Comparison of ENCODE assay signal across 15 cellular contexts in the genomic region with DNA sequence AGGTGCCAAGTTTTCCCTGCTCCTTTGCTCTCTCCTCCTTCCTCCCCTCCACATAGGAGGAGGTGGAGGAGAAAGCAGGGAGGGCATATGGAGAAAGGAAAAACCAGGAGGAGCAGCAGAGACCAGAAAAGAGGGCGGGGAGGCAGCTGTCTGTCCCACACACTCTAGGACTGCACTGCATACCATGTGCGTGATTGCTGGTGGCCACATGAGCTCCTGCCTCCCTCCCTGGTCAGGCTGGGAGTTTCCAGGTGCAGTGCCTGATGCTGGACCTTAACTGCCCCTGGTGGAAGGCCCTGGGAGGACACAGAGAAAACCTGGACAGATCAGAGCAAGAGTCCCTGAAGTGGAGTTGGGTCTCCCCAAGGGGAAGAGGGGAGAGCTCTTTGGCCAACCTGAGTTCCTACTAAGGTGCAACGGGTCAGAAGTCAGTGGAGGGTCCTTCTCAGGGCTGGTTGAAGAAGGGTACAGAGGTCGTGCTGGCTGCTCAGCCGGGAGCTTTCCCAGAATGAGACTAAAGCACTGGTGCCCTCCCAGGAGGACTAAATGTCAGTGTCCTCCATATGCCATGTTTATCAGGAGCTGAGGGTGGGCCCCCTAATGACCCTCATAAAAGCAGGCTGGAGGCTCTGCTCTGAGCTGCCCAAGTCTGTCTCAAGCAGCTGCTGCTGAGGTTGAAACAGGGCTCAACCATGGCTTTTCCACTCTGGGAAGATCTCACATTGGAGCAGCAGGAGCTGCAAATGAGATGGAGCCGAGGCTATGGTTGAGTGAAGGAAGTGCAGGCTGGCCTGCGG. TPM values are rescaled to one million over a fixed set of nuclear protein-coding genes. Genes with fewer than 3 reads are reported as not detected.
DNase-seq lines count a peak whose midpoint lies in the region; TF ChIP-seq lines count a peak whose summit lies in the region.
"Had no signal": no experiment of that assay in that cellular context is flagged by ENCODE, and none has a peak within 500 bp of the region (broad histone marks: within the 10 kb centered on the region; RNA-seq: fewer than 3 reads in every experiment).

No MANE protein-coding gene starts in this region.

- H3K9ac ChIP-seq in MM.1S (ENCODE audit: low read length), result no peak overlapping the region
- no peak overlapping the region for H3K9ac ChIP-seq in endodermal cell (ENCODE audit: extremely low read depth, low read length, poor library complexity, severe bottlenecking)
- no peak overlapping the region for H3K9ac ChIP-seq in mesendoderm (ENCODE audit: low read length)

- CTCF ChIA-PET in Caco-2 (lab: Charles Lee), result interaction anchor here (0.6 to 2.3 kb wide), 20 partner anchors 10 to 530 kb away, joined by 3 to 23 read pairs (median 4); partner anchors contain the start of gene UBE2T

- H4K5ac ChIP-seq in mesendoderm (ENCODE audit: low read length), result no peak overlapping the region

- H2AFZ ChIP-seq in MM.1S (ENCODE audit: low read length), result no peak overlapping the region

- H3K4ac ChIP-seq in mesendoderm (ENCODE audit: low read depth, low read length), result no peak overlapping the region

- H3K4me1 Mint-ChIP-seq in Caco-2 (ENCODE audit: low read depth, unreplicated experiment) (peaks cover 13% of the 10 kb centered on the region), endodermal cell (peaks cover 7% of the 10 kb centered on the region)

- H2BK15ac ChIP-seq in mesendoderm (replicated peaks; ENCODE audit: low read depth), result no peak overlapping the region

- no peaks in the 10 kb centered on the region for H3K9me3 Mint-ChIP-seq in Caco-2 (ENCODE audit: unreplicated experiment)
- H3K9me3 Mint-ChIP-seq in endodermal cell, result peaks cover 7% of the 10 kb centered on the region
- H3K9me3 Mint-ChIP-seq: activated naive CD8-positive, alpha-beta T cell treated with anti-CD3 and anti-CD28 coated beads for 36 hours had no signal

- POLR2A ChIA-PET in Caco-2 (lab: Charles Lee), result interaction anchor here (0.6 kb wide), 1 partner anchor 662 kb away, joined by 3 read pairs; no protein-coding TSS in a partner anchor

- no peak overlapping the region for H4K8ac ChIP-seq in mesendoderm (ENCODE audit: low read depth, low read length)

- H3K27ac ChIP-seq in MM.1S (ENCODE audit: low read length) (no peak overlapping the region), endodermal cell (ENCODE audit: low read depth, low read length) (no peak overlapping the region), mesendoderm (ENCODE audit: low read depth, low read length) (no peak overlapping the region)
- H3K27ac ChIP-seq: heart right ventricle, prostate gland, stomach had no signal

- no TSS peak for BruUV-seq in Caco-2 (replicated peaks; lab: Mats Ljungman, UMichigan)

- no peak overlapping the region for H3K23ac ChIP-seq in mesendoderm (ENCODE audit: low read length)

- no peaks in the 10 kb centered on the region for H3K79me2 ChIP-seq in MM.1S (ENCODE audit: low read length)
- H3K79me2 ChIP-seq in mesendoderm (ENCODE audit: control insufficient read depth, insufficient read depth, low read length), result no peaks in the 10 kb centered on the region

- H2BK120ac ChIP-seq in mesendoderm (ENCODE audit: low read depth, low read length), result no peak overlapping the region

- no peak overlapping the region for H3K4me3 Mint-ChIP-seq in Caco-2 (ENCODE audit: unreplicated experiment)
- H3K4me3 Mint-ChIP-seq in endodermal cell, result no peak overlapping the region
- H3K4me3 Mint-ChIP-seq: activated naive CD8-positive, alpha-beta T cell treated with anti-CD3 and anti-CD28 coated beads for 36 hours had no signal

- no peaks in the 10 kb centered on the region for H3K9me2 ChIP-seq in MM.1S (replicated peaks; ENCODE audit: insufficient read depth, low read length)

- intact Hi-C loops in Caco-2 (cut with micrococcal nuclease; ENCODE audit: unreplicated experiment), result loop anchor here (1.0 to 5.0 kb wide), 2 partner anchors 67 to 125 kb away; no protein-coding TSS in a partner anchor

- H3K27me3 ChIP-seq in Caco-2 (replicated peaks; ENCODE audit: control insufficient read depth, insufficient read depth, low read length) (no peaks in the 10 kb centered on the region), MM.1S (replicated peaks; ENCODE audit: insufficient read depth, low read length) (peaks cover 71% of the 10 kb centered on the region), endodermal cell (ENCODE audit: control insufficient read depth, insufficient read depth, low read length, poor library complexity, severe bottlenecking) (peaks cover 25% of the 10 kb centered on the region), mesendoderm (ENCODE audit: insufficient read depth, low read length, poor library complexity) (peaks cover 17% of the 10 kb centered on the region)

- no peak overlapping the region for H3K27ac Mint-ChIP-seq in Caco-2 (ENCODE audit: unreplicated experiment)
- no peak overlapping the region for H3K27ac Mint-ChIP-seq in endodermal cell
- H3K27ac Mint-ChIP-seq: activated naive CD8-positive, alpha-beta T cell treated with anti-CD3 and anti-CD28 coated beads for 36 hours had no signal

- H3K4me1 ChIP-seq in Caco-2 (peaks cover 21% of the 10 kb centered on the region), MM.1S (ENCODE audit: low read length) (no peaks in the 10 kb centered on the region), endodermal cell (ENCODE audit: control insufficient read depth, insufficient read depth, low read length) (peaks cover 7% of the 10 kb centered on the region), mesendoderm (ENCODE audit: control insufficient read depth, low read depth, low read length) (no peaks in the 10 kb centered on the region)

- no peaks in the 10 kb centered on the region for H3K79me1 ChIP-seq in mesendoderm (ENCODE audit: low read length)

- no peak overlapping the region for H3K56ac ChIP-seq in mesendoderm (ENCODE audit: low read length)

- H3K18ac ChIP-seq in mesendoderm (ENCODE audit: low read length), result no peak overlapping the region

- H3K4me3 ChIP-seq in Caco-2 (ENCODE audit: low read depth, low read length), result no peak overlapping the region
- H3K4me3 ChIP-seq in MM.1S (ENCODE audit: low read length), result no peak overlapping the region
- no peak overlapping the region for H3K4me3 ChIP-seq in endodermal cell (ENCODE audit: low read length)
- H3K4me3 ChIP-seq in mesendoderm (ENCODE audit: low read length), result no peak overlapping the region
- H3K4me3 ChIP-seq: heart right ventricle, prostate gland, stomach had no signal

- H3K36me3 ChIP-seq in Caco-2 (ENCODE audit: control insufficient read depth, insufficient read depth, low read length), result no peaks in the 10 kb centered on the region
- no peaks in the 10 kb centered on the region for H3K36me3 ChIP-seq in MM.1S (replicated peaks; ENCODE audit: insufficient read depth, low read length)
- no peaks in the 10 kb centered on the region for H3K36me3 ChIP-seq in endodermal cell (ENCODE audit: control insufficient read depth, insufficient read depth, low read length)
- no peaks in the 10 kb centered on the region for H3K36me3 ChIP-seq in mesendoderm (ENCODE audit: control insufficient read depth, insufficient read depth, low read length)
- H3K36me3 ChIP-seq: heart right ventricle, prostate gland, stomach had no signal

- peaks cover 2% of the 10 kb centered on the region for H3K27me3 Mint-ChIP-seq in Caco-2 (ENCODE audit: insufficient read depth, unreplicated experiment)
- peaks cover 26% of the 10 kb centered on the region for H3K27me3 Mint-ChIP-seq in endodermal cell (ENCODE audit: insufficient read depth)

- H3K36me3 Mint-ChIP-seq in Caco-2 (ENCODE audit: insufficient read depth, unreplicated experiment), result no peaks in the 10 kb centered on the region
- H3K36me3 Mint-ChIP-seq in endodermal cell (ENCODE audit: low read depth), result peaks cover 1% of the 10 kb centered on the region
- H3K36me3 Mint-ChIP-seq: activated naive CD8-positive, alpha-beta T cell treated with anti-CD3 and anti-CD28 coated beads for 36 hours had no signal

- no peaks in the 10 kb centered on the region for H3F3A ChIP-seq in MM.1S (ENCODE audit: insufficient read depth, low read length)

- no peak overlapping the region for H2AK5ac ChIP-seq in mesendoderm (ENCODE audit: low read length)

- 88 to 93% methylated on average over 5 to 7 of the region's 7 CpGs for WGBS in endodermal cell (ENCODE audit: insufficient coverage in 1 of 2, insufficient read length in 1 of 2), 2 experiments
- no CpG with 5 or more reads among the region's 7 CpGs for WGBS in mesendoderm (ENCODE audit: extremely low coverage, insufficient coverage, low lambda C conversion rate)

- peak; percentile 15 to 24 for TF ChIP-seq CTCF in Caco-2 (IDR thresholded peaks at IDR 0.05; ENCODE audit: insufficient read depth in 1 of 2, low read depth in 1 of 2, low read length in 1 of 2, severe bottlenecking in 1 of 2, unreplicated experiment in 1 of 2)
- TF ChIP-seq CTCF in MM.1S (IDR thresholded peaks at IDR 0.05; ENCODE audit: low read length), result peak; percentile 14; the same call in 1 of the 2 replicates
- TF ChIP-seq CTCF in endodermal cell (conservative IDR thresholded peaks at IDR 0.05), result peak; percentile 49
- TF ChIP-seq CTCF in GM20000 (IDR thresholded peaks at IDR 0.05; ENCODE audit: extremely low read depth, missing control alignments), result no peak

- H4K20me1 ChIP-seq in MM.1S (ENCODE audit: insufficient read depth, low read length), result no peaks in the 10 kb centered on the region

- H3K4me2 ChIP-seq in MM.1S (ENCODE audit: low read depth, low read length) (no peak overlapping the region), mesendoderm (ENCODE audit: low read length) (no peak overlapping the region)

- no peaks in the 10 kb centered on the region for H3K9me3 ChIP-seq in Caco-2
- no peaks in the 10 kb centered on the region for H3K9me3 ChIP-seq in MM.1S (replicated peaks; ENCODE audit: insufficient read depth, low read length)
- no peaks in the 10 kb centered on the region for H3K9me3 ChIP-seq in endodermal cell (ENCODE audit: control insufficient read depth, low read length)
- H3K9me3 ChIP-seq: heart right ventricle, prostate gland, stomach had no signal

- no peak overlapping the region for H2BK5ac ChIP-seq in mesendoderm (ENCODE audit: low read length)

- peak; percentile 63 to 77 for DNase-seq in Caco-2
- DNase-seq in MM.1S, result no peak
- DNase-seq in endodermal cell, result peak; percentile 79
- peak; percentile 56 for DNase-seq in mesendoderm
- no peak for DNase-seq in GM03348 (ENCODE audit: low spot score)
- DNase-seq in GDM1 (lab: John Stamatoyannopoulos, UW), result no peak
- no peak for DNase-seq in GM20000 (ENCODE audit: low spot score)
- DNase-seq in activated T-cell treated with anti-CD3 and anti-CD28 coated beads for 4 hours, result no peak
- DNase-seq: activated naive CD8-positive, alpha-beta T cell treated with anti-CD3 and anti-CD28 coated beads for 36 hours; heart right ventricle; NCI-H1694 treated with DMSO at 0.1 percent for 48 hours; stimulated activated CD4-positive, alpha-beta T cell treated with anti-CD3 and anti-CD28 coated beads, Interleukin-4, amount 100 ng/mL, for 4 hours; stomach; T-helper 9 cell had no signal

RNA-seq across cellular contexts. Expression of gene LGR6, which starts 3.5 kb away (rescaled TPM):
- total RNA-seq in Caco-2 (2022) (0.36 TPM in 1 of 2 replicates, not detected in the other), endodermal cell (1 to 10 TPM in 1 of 2 donors, under 1 TPM in 1; 0.73 to 1.5 TPM)
- 0.57 TPM for polyA plus RNA-seq in endodermal cell (2013, experiment 1 of 2)
- polyA plus RNA-seq in endodermal cell (2013, experiment 2 of 2), result 0.79 TPM
- 0.51 TPM for polyA plus RNA-seq in mesendoderm (2013, experiment 1 of 2)
- polyA plus RNA-seq in mesendoderm (2013, experiment 2 of 2), result 0.57 TPM

RNA-seq across cellular contexts. Expression of gene PTPN7, which starts 29.7 kb away (rescaled TPM):
- total RNA-seq in Caco-2 (2022), result not detected in 2 replicates
- total RNA-seq in endodermal cell, result not detected
- polyA plus RNA-seq in endodermal cell (2013, experiment 1 of 2), result not detected
- not detected for polyA plus RNA-seq in endodermal cell (2013, experiment 2 of 2)
- 0.65 TPM for polyA plus RNA-seq in mesendoderm (2013, experiment 1 of 2)
- 0.49 TPM for polyA plus RNA-seq in mesendoderm (2013, experiment 2 of 2)

RNA-seq across cellular contexts. Expression of gene ARL8A, which starts 45.6 kb away (rescaled TPM):
- total RNA-seq in Caco-2 (2022) (25.0 and 27.8 TPM in 2 replicates), endodermal cell (10 to 100 TPM; 72.8 to 82.0 TPM)
- polyA plus RNA-seq in endodermal cell (2013, experiment 1 of 2), result 52.4 TPM
- polyA plus RNA-seq in endodermal cell (2013, experiment 2 of 2), result 54.7 TPM
- polyA plus RNA-seq in mesendoderm (2013, experiment 1 of 2), result 32.9 TPM
- 31.1 TPM for polyA plus RNA-seq in mesendoderm (2013, experiment 2 of 2)

Comparison
In these comparisons a context has a peak if more than half of its experiments do, and no peak if none do; other contexts are left out.
1. DNase-seq: peak in Caco-2 (2 of 2), endodermal cell (single experiment) and mesendoderm (single experiment); none in MM.1S (single experiment), GM03348 (single experiment), GDM1 (single experiment), GM20000 (single experiment) and activated T-cell treated with anti-CD3 and anti-CD28 coated beads for 4 hours (single experiment).